29 cellular contexts compared by ENCODE assay signal in genomic region chr10:45520476-45520875, GRCh38.
"Had no signal": no experiment of that assay in that cellular context is flagged by ENCODE, and none has a peak within 500 bp of the region (broad histone marks: within the 10 kb centered on the region; RNA-seq: fewer than 3 reads in every experiment).

No MANE protein-coding gene starts in this region.

- H3K4me2 ChIP-seq: SK-N-SH had no signal

- H3K36me3 ChIP-seq: ascending aorta, breast epithelium, SJCRH30 had no signal

- H3K9me3 ChIP-seq: ascending aorta, breast epithelium, SJCRH30, SK-N-SH had no signal

- ATAC-seq: activated CD8-positive, alpha-beta T cell treated with anti-CD3 and anti-CD28 coated beads for 36 hours; activated T-cell treated with anti-CD3 and anti-CD28 coated beads, Interleukin-2, amount 50 U/mL, for 72 hours; activated T-helper 17 cell treated with anti-CD3 and anti-CD28 coated beads, Interleukin-2, amount 50 U/mL, for 72 hours had no signal

- H3K27ac ChIP-seq: ascending aorta, breast epithelium, SJCRH30 had no signal

- DNase-seq: activated CD4-positive, alpha-beta T cell treated with anti-CD3 and anti-CD28 coated beads, Interleukin-2, amount 10 ng/mL, durations not matched to agents 24 days and 14 days; activated CD4-positive, alpha-beta T cell treated with anti-CD3 and anti-CD28 coated beads, Interleukin-2, amount 50 U/mL, for 4 hours; activated CD8-positive, alpha-beta T cell treated with anti-CD3 and anti-CD28 coated beads for 36 hours; activated effector memory CD4-positive, alpha-beta T cell treated with anti-CD3 and anti-CD28 coated beads, Interleukin-2, amount 50 U/mL, for 16 hours; activated naive CD4-positive, alpha-beta T cell; activated naive CD4-positive, alpha-beta T cell treated with anti-CD3 and anti-CD28 coated beads, Interleukin-2, amount 50 U/mL, for 16 hours; activated naive CD8-positive, alpha-beta T cell treated with anti-CD3 and anti-CD28 coated beads for 36 hours; activated T-cell treated with anti-CD3 and anti-CD28 coated beads, Interleukin-2, amount 50 U/mL, for 1 hour; activated T-cell treated with anti-CD3 and anti-CD28 coated beads, Interleukin-2, amount 50 U/mL, for 72 hours; amniotic stem cell; MM.1S; MV-4-11; NCI-H1092; NCI-H1436 treated with DMSO at 0.1 percent for 48 hours; NCI-H1694 treated with DMSO at 0.1 percent for 48 hours; NCI-H2029; NCI-H2107; NCI-H2171; NCI-H510A; NCI-H526; NCI-H748 treated with DMSO at 0.1 percent for 48 hours; NK-92 treated with Interleukin-12 subunit alpha and Interleukin-12 subunit beta, amount 100 ng/mL, for 24 hours; OCI-M1; SHP77; SJCRH30; SK-N-SH had no signal

- H3K27me3 ChIP-seq: ascending aorta, breast epithelium, SJCRH30 had no signal

- H3K4me1 ChIP-seq: ascending aorta, breast epithelium, SJCRH30 had no signal

- H3K9me2 ChIP-seq: SK-N-SH had no signal

- H3K4me3 ChIP-seq: ascending aorta, breast epithelium, SJCRH30 had no signal

- H3K9ac ChIP-seq: SK-N-SH had no signal
